In genomic region chr12:127398026-127398715, GRCh38 we compare ENCODE assay signal across 16 cellular contexts.
"Had no signal": no experiment of that assay in that cellular context is flagged by ENCODE, and none has a peak within 500 bp of the region (broad histone marks: within the 10 kb centered on the region; RNA-seq: fewer than 3 reads in every experiment).

No MANE protein-coding gene starts in this region.

- H3K27ac ChIP-seq: lower lobe of right lung, sigmoid colon, testis had no signal

- ATAC-seq: activated CD8-positive, alpha-beta memory T cell treated with anti-CD3 and anti-CD28 coated beads, Interleukin-2, amount 10 ng/mL, durations not matched to agents 7 days and 5 days; activated T-helper 17 cell treated with anti-CD3 and anti-CD28 coated beads, Interleukin-2, amount 50 U/mL, for 72 hours; left cardiac atrium; lower lobe of right lung; stimulated activated effector memory CD8-positive, alpha-beta T cell treated with anti-CD3 and anti-CD28 coated beads, Interleukin-12 subunit alpha, Interleukin-12 subunit beta, amount 100 ng/mL, for 72 hours had no signal

- DNase-seq: activated CD4-positive, alpha-beta memory T cell treated with anti-CD3 and anti-CD28 coated beads, Interleukin-2, amount 10 ng/mL, durations not matched to agents 7 days and 5 days; activated CD4-positive, alpha-beta T cell treated with anti-CD3 and anti-CD28 coated beads for 48 hours; activated CD4-positive, CD25-positive, alpha-beta regulatory T cell; activated CD8-positive, alpha-beta memory T cell treated with anti-CD3 and anti-CD28 coated beads, Interleukin-2, amount 10 ng/mL, durations not matched to agents 7 days and 5 days; activated naive CD4-positive, alpha-beta T cell treated with Interleukin-2 at 50 U/mL for 16 hours; activated naive CD8-positive, alpha-beta T cell treated with anti-CD3 and anti-CD28 coated beads, Interleukin-2, amount 10 ng/mL, durations not matched to agents 7 days and 5 days; amygdala; central memory CD4-positive, alpha-beta T cell; cortex of kidney; left cardiac atrium; lower lobe of right lung; sigmoid colon; stimulated activated CD4-positive, alpha-beta T cell treated with anti-CD3 and anti-CD28 coated beads, Interleukin-4, amount 100 ng/mL, for 24 hours; testis had no signal

- H3K4me1 ChIP-seq: lower lobe of right lung, sigmoid colon, testis had no signal

- H3K4me3 ChIP-seq: lower lobe of right lung, sigmoid colon, testis had no signal

- H3K36me3 ChIP-seq: lower lobe of right lung, sigmoid colon had no signal

- H3K9me3 ChIP-seq: lower lobe of right lung, sigmoid colon, testis had no signal

- H3K27me3 ChIP-seq: testis had no signal
